7 cellular contexts compared by ENCODE assay signal in the genomic region with DNA sequence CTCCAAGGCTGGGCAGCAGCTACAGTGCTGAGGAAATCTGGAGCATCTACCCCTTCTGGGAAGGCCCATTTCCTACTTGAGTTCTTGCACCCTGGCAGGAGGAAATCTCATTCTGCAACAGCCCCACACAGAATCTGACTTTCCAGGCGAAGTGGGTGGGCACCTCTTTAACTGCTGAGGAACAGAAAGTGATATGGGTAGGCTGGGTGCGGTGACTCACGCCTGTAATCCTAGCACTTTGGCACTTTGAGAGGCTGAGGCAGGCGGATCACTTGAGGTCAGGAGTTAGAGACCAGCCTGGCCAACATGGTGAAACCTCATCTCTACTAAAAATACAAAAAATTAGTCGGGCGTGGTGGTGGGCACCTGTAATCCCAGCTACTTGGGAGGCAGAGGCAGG. TPM values are rescaled to one million over a fixed set of nuclear protein-coding genes. Genes with fewer than 3 reads are reported as not detected.
"Had no signal": no experiment of that assay in that cellular context is flagged by ENCODE, and none has a peak within 500 bp of the region (broad histone marks: within the 10 kb centered on the region; RNA-seq: fewer than 3 reads in every experiment).

No MANE protein-coding gene starts in this region.

RNA-seq across cellular contexts. Expression of a gene that starts 23.6 kb away (rescaled TPM):
- total RNA-seq: stomach, subcutaneous adipose tissue, temporal lobe, thoracic aorta, transverse colon, uterus, vagina had no signal
- polyA plus RNA-seq: stomach had no signal
